ENCODE assay signal across 1 cellular context in genomic region chr5:139708877-139709586, GRCh38.
TF ChIP-seq lines count a peak whose summit lies in the region.

No MANE protein-coding gene starts in this region.

TF ChIP-seq in K562, 482 proteins besides CTCF, POLR2A, EP300 and RAD21 (continued from another document and continues in another):
- TF ChIP-seq UBTF (IDR thresholded peaks at IDR 0.05; ENCODE audit: borderline replicate concordance in 1 of 2, low read depth in 2 of 2, low read length in 2 of 2) (peak in 1 of 2 experiments; percentile 40; a peak in 1 of 4 replicates), ETS1 (conservative IDR thresholded peaks at IDR 0.05; ENCODE audit: control insufficient read depth, low read depth, low read length) (peak; percentile 42; the same call in 1 of the 2 replicates), NCOA6 (IDR thresholded peaks at IDR 0.05) (no peak), TEAD1 (CRISPR knock-in tag; IDR thresholded peaks at IDR 0.05) (peak in 1 of 2 experiments; percentile 17; a peak in 1 of 4 replicates), COPS2 (conservative IDR thresholded peaks at IDR 0.05) (no peak), ZNF76 (CRISPR knock-in tag; IDR thresholded peaks at IDR 0.05; ENCODE audit: borderline replicate concordance) (peak; percentile 45; the same call in 1 of the 2 replicates), NRF1 (conservative IDR thresholded peaks at IDR 0.05 in 1 of 2, IDR thresholded peaks at IDR 0.05 in 1 of 2) (peak; percentile 48 to 49; a peak in 2 of 4 replicates), CREB3L1 (IDR thresholded peaks at IDR 0.05; ENCODE audit: borderline replicate concordance, low read depth) (0 out of 2 replicates have a peak, but pooled peaks have one; percentile 32), EGR1 (conservative IDR thresholded peaks at IDR 0.05) (peak; percentile 97), HSF4 (CRISPR knock-in tag; IDR thresholded peaks at IDR 0.05; ENCODE audit: borderline replicate concordance) (no peak), MAZ (CRISPR knock-in tag; conservative IDR thresholded peaks at IDR 0.05 in 1 of 2, IDR thresholded peaks at IDR 0.05 in 1 of 2) (peak; percentile 96 to 98), CCNT2 (IDR thresholded peaks at IDR 0.05; ENCODE audit: borderline replicate concordance, extremely low read depth, insufficient read length, low read depth, low read length) (peak; percentile 99), BCLAF1 (IDR thresholded peaks at IDR 0.05; ENCODE audit: borderline replicate concordance in 1 of 2, control insufficient read depth in 1 of 2, low read depth in 2 of 2, low read length in 1 of 2) (0 out of 4 replicates have a peak, but pooled peaks of 1 of the 2 experiments have one; percentile 46), CTBP1 (IDR thresholded peaks at IDR 0.05; ENCODE audit: borderline replicate concordance) (peak; percentile 83), YY1 (IDR thresholded peaks at IDR 0.05; ENCODE audit: borderline replicate concordance in 1 of 3, control insufficient read depth in 1 of 3, extremely low read depth in 1 of 3, insufficient read depth in 3 of 3, insufficient read length in 1 of 3, insufficient replicate concordance in 2 of 3, low read depth in 1 of 3, low read length in 2 of 3) (peak in 1 of 3 experiments; percentile 60), SMAD4 (CRISPR knock-in tag; conservative IDR thresholded peaks at IDR 0.05) (peak; percentile 97), MNT (conservative IDR thresholded peaks at IDR 0.05) (peak; percentile 55 to 75; a peak in 3 of 4 replicates), TAL1 (IDR thresholded peaks at IDR 0.05) (peak; percentile 26), KDM4B (IDR thresholded peaks at IDR 0.05; ENCODE audit: borderline replicate concordance in 2 of 2, low read depth in 1 of 2) (peak in 1 of 2 experiments; percentile 72; a peak in 1 of 4 replicates), CBFB (CRISPR knock-in tag; IDR thresholded peaks at IDR 0.05) (0 out of 2 replicates have a peak, but pooled peaks have one; percentile 45), HNRNPL (IDR thresholded peaks at IDR 0.05; ENCODE audit: low read depth, low read length) (peak; percentile 93), RCOR1 (IDR thresholded peaks at IDR 0.05; ENCODE audit: borderline replicate concordance in 1 of 2, low read depth in 2 of 2, low read length in 2 of 2) (peak in 1 of 2 experiments; percentile 66; a peak in 2 of 4 replicates), CGGBP1 (CRISPR knock-in tag; IDR thresholded peaks at IDR 0.05) (no peak), BHLHE40 (IDR thresholded peaks at IDR 0.05; ENCODE audit: low read length) (peak; percentile 23; the same call in 1 of the 2 replicates), ZBTB11 (CRISPR knock-in tag; IDR thresholded peaks at IDR 0.05) (peak in 1 of 3 experiments; percentile 51; a peak in 2 of 6 replicates), TAF1 (IDR thresholded peaks at IDR 0.05; ENCODE audit: control insufficient read depth, extremely low read depth, insufficient read depth, low read length, severe bottlenecking) (peak; percentile 49), TBL1XR1 (IDR thresholded peaks at IDR 0.05; ENCODE audit: low read length in 2 of 2) (peak in 1 of 2 experiments; percentile 50; a peak in 1 of 4 replicates), SRSF1 (IDR thresholded peaks at IDR 0.05; ENCODE audit: low read depth, low read length) (no peak), ZNF695 (CRISPR knock-in tag; IDR thresholded peaks at IDR 0.05) (0 out of 2 replicates have a peak, but pooled peaks have one; percentile 7), SMARCA5 (IDR thresholded peaks at IDR 0.05) (peak; percentile 57; the same call in 1 of the 2 replicates), BMI1 (IDR thresholded peaks at IDR 0.05; ENCODE audit: low read length) (no peak), L3MBTL2 (IDR thresholded peaks at IDR 0.05) (peak; percentile 50), CBFA2T2 (conservative IDR thresholded peaks at IDR 0.05) (peak; percentile 46), ZNF263 (CRISPR knock-in tag; IDR thresholded peaks at IDR 0.05; ENCODE audit: borderline replicate concordance) (peak; percentile 82), FIP1L1 (IDR thresholded peaks at IDR 0.05; ENCODE audit: low read depth, low read length, poor library complexity, severe bottlenecking) (peak; percentile 54), ZNF764 (CRISPR knock-in tag; IDR thresholded peaks at IDR 0.05; ENCODE audit: low read depth) (peak; percentile 94), ATF6 (CRISPR knock-in tag; IDR thresholded peaks at IDR 0.05) (0 out of 2 replicates have a peak, but pooled peaks have one; percentile 73), ZNF668 (CRISPR knock-in tag; IDR thresholded peaks at IDR 0.05) (no peak), NR4A1 (CRISPR knock-in tag; IDR thresholded peaks at IDR 0.05) (no peak; the same call in 1 of the 2 replicates), NR4A1 (tag; IDR thresholded peaks at IDR 0.05) (peak; percentile 80), SUPT5H (IDR thresholded peaks at IDR 0.05) (no peak), ZBTB33 (CRISPR knock-in tag; IDR thresholded peaks at IDR 0.05) (peak; percentile 10; the same call in 1 of the 2 replicates), NEUROD1 (IDR thresholded peaks at IDR 0.05; ENCODE audit: borderline replicate concordance, low read depth, low read length, partially characterized antibody) (peak; percentile 94), CXXC5 (CRISPR knock-in tag; IDR thresholded peaks at IDR 0.05) (peak; percentile 97)
